Comparison of ENCODE assay signal across 1 cellular context in genomic region chr16:9068886-9069285, GRCh38.
TF ChIP-seq lines count a peak whose summit lies in the region.

No MANE protein-coding gene starts in this region.

TF ChIP-seq in IMR-90, 13 proteins besides CTCF, POLR2A, EP300 and RAD21:
- no peak for TF ChIP-seq USF2 (IDR thresholded peaks at IDR 0.05; ENCODE audit: low read depth, low read length)
- TF ChIP-seq RCOR1 (IDR thresholded peaks at IDR 0.05; ENCODE audit: insufficient replicate concordance, low read length) = no peak
- no peak for TF ChIP-seq MAFK (IDR thresholded peaks at IDR 0.05; ENCODE audit: low read depth, low read length)
- no peak for TF ChIP-seq MAZ (IDR thresholded peaks at IDR 0.05; ENCODE audit: borderline replicate concordance, low read depth, low read length)
- TF ChIP-seq CEBPB (IDR thresholded peaks at IDR 0.05; ENCODE audit: low read depth, low read length) = no peak
- no peak for TF ChIP-seq MXI1 (IDR thresholded peaks at IDR 0.05; ENCODE audit: borderline replicate concordance, low read depth, low read length)
- no peak for TF ChIP-seq SMC3 (IDR thresholded peaks at IDR 0.05; ENCODE audit: low read depth, low read length)
- TF ChIP-seq RFX5 (IDR thresholded peaks at IDR 0.05; ENCODE audit: low read depth, low read length) = no peak
- TF ChIP-seq BHLHE40 (IDR thresholded peaks at IDR 0.05; ENCODE audit: low read depth, low read length) = no peak
- TF ChIP-seq FOS (IDR thresholded peaks at IDR 0.05; ENCODE audit: low read depth, low read length) = no peak
- no peak for TF ChIP-seq NFE2L2 (IDR thresholded peaks at IDR 0.05; ENCODE audit: low read depth, low read length)
- TF ChIP-seq CHD1 (IDR thresholded peaks at IDR 0.05; ENCODE audit: low read depth, low read length) = no peak
- TF ChIP-seq ELK1 (IDR thresholded peaks at IDR 0.05; ENCODE audit: borderline replicate concordance, low read depth, low read length) = no peak
